23 cellular contexts compared by ENCODE assay signal in genomic region chr2:206540757-206541156, GRCh38.
"Had no signal": no experiment of that assay in that cellular context is flagged by ENCODE, and none has a peak within 500 bp of the region (broad histone marks: within the 10 kb centered on the region; RNA-seq: fewer than 3 reads in every experiment).

No MANE protein-coding gene starts in this region.

- ATAC-seq: effector memory CD8-positive, alpha-beta T cell; esophagus mucosa; foreskin keratinocyte; gastrocnemius medialis; gastroesophageal sphincter; heart left ventricle; heart right ventricle had no signal

- H3K4me3 Mint-ChIP-seq: dendritic cell treated with granulocyte-macrophage colony-stimulating factor and Interleukin-4, amounts not matched to agents 40 ng/mL and 50 ng/mL, for 4 days; effector memory CD8-positive, alpha-beta T cell; endodermal cell had no signal

- H3K9me3 ChIP-seq: colonic mucosa, esophagus muscularis mucosa, esophagus squamous epithelium, gastrocnemius medialis, gastroesophageal sphincter, heart left ventricle, heart right ventricle had no signal

- H3K27me3 Mint-ChIP-seq: dendritic cell treated with granulocyte-macrophage colony-stimulating factor and Interleukin-4, amounts not matched to agents 40 ng/mL and 50 ng/mL, for 4 days had no signal

- H3K27ac Mint-ChIP-seq: dendritic cell treated with granulocyte-macrophage colony-stimulating factor and Interleukin-4, amounts not matched to agents 40 ng/mL and 50 ng/mL, for 4 days; effector memory CD8-positive, alpha-beta T cell; endodermal cell had no signal

- H3K9me3 Mint-ChIP-seq: dendritic cell treated with granulocyte-macrophage colony-stimulating factor and Interleukin-4, amounts not matched to agents 40 ng/mL and 50 ng/mL, for 4 days; effector memory CD8-positive, alpha-beta T cell; endodermal cell had no signal

- DNase-seq: colonic mucosa; cortex of kidney; dermis blood vessel endothelial cell; dorsolateral prefrontal cortex; effector CD4-positive, alpha-beta T cell; effector CD8-positive, alpha-beta T cell; effector memory CD4-positive, alpha-beta T cell; effector memory CD8-positive, alpha-beta T cell; endodermal cell; erythroblast; esophagus squamous epithelium; foreskin fibroblast; foreskin keratinocyte; foreskin melanocyte; gastrocnemius medialis; glutamatergic neuron; head of caudate nucleus; heart left ventricle; heart right ventricle had no signal
